Comparison of ENCODE assay signal across 11 cellular contexts in genomic region chr11:71120346-71120963, GRCh38.
DNase-seq lines count a peak whose midpoint lies in the region; ATAC-seq and TF ChIP-seq lines count a peak whose summit lies in the region.
"Had no signal": no experiment of that assay in that cellular context is flagged by ENCODE, and none has a peak within 500 bp of the region (broad histone marks: within the 10 kb centered on the region; RNA-seq: fewer than 3 reads in every experiment).

No MANE protein-coding gene starts in this region.

- WGBS in body of pancreas, 2 donors: 9 to 14% methylated on average over 4 to 8 of the region's 8 CpGs

- H3K36me3 Mint-ChIP-seq in nephron progenitor cell (ENCODE audit: low read depth): no peaks in the 10 kb centered on the region
- no peaks in the 10 kb centered on the region for H3K36me3 Mint-ChIP-seq in activated T-cell treated with anti-CD3 and anti-CD28 coated beads, Interleukin-2, amount 50 U/mL, for 24 hours (ENCODE audit: low read depth)
- H3K36me3 Mint-ChIP-seq: IgD-negative memory B cell had no signal

- no peak overlapping the region for H3K27ac Mint-ChIP-seq in nephron progenitor cell
- no peak overlapping the region for H3K27ac Mint-ChIP-seq in activated T-cell treated with anti-CD3 and anti-CD28 coated beads, Interleukin-2, amount 50 U/mL, for 24 hours
- H3K27ac Mint-ChIP-seq: IgD-negative memory B cell had no signal

- H3K36me3 ChIP-seq in body of pancreas (replicated peaks in 1 of 2; ENCODE audit: insufficient read depth in 1 of 2, low read depth in 2 of 2): no peaks in the 10 kb centered on the region

- no peaks in the 10 kb centered on the region for H3K9me3 ChIP-seq in body of pancreas

- TF ChIP-seq POLR2A in body of pancreas (IDR thresholded peaks at IDR 0.05): no peak
- no peak for TF ChIP-seq POLR2A in GM18505 (IDR thresholded peaks at IDR 0.05; ENCODE audit: borderline replicate concordance, extremely low read depth, insufficient read depth, insufficient read length)

- peaks cover 22% of the 10 kb centered on the region for H3K4me1 Mint-ChIP-seq in nephron progenitor cell
- H3K4me1 Mint-ChIP-seq in activated T-cell treated with anti-CD3 and anti-CD28 coated beads, Interleukin-2, amount 50 U/mL, for 24 hours (ENCODE audit: low read depth): no peaks in the 10 kb centered on the region

- ATAC-seq in body of pancreas (peak; percentile 84), GM21825 (IDR thresholded peaks at IDR 0.05; ENCODE audit: unreplicated experiment) (no peak), GM18505 (IDR thresholded peaks at IDR 0.05; ENCODE audit: unreplicated experiment) (no peak)

- H3K4me3 ChIP-seq in body of pancreas: no peak overlapping the region

- peaks cover 5% of the 10 kb centered on the region for H3K9me3 Mint-ChIP-seq in nephron progenitor cell
- no peaks in the 10 kb centered on the region for H3K9me3 Mint-ChIP-seq in activated T-cell treated with anti-CD3 and anti-CD28 coated beads, Interleukin-2, amount 50 U/mL, for 24 hours

- DNase-seq in ELF-1 (ENCODE audit: low read depth, low spot score) (peak; percentile 93), NCI-H1092 treated with DMSO at 0.1 percent for 48 hours (lab: John Stamatoyannopoulos, UW) (peak; percentile 93), body of pancreas (peak; percentile 69 to 81 (median 77)), nephron progenitor cell (peak; percentile 50)
- DNase-seq in activated T-cell treated with anti-CD3 and anti-CD28 coated beads, Interleukin-2, amount 50 U/mL, for 24 hours: no peak
- DNase-seq in activated CD4-positive, CD25-positive, alpha-beta regulatory T cell treated with anti-CD3 and anti-CD28 coated beads, Interleukin-2, amount 50 U/mL, for 72 hours: no peak
- DNase-seq: activated effector memory CD4-positive, alpha-beta T cell treated with Interleukin-2 at 50 U/mL for 16 hours; stimulated activated CD4-positive, alpha-beta T cell treated with anti-CD3 and anti-CD28 coated beads, Interleukin-12 subunit alpha, Interleukin-12 subunit beta, amount 100 ng/mL, for 4 hours had no signal

- H3K27ac ChIP-seq in body of pancreas: peak overlapping the region in 3 of 4 donors; percentile 38 to 62 (median 47)

- H3K4me1 ChIP-seq in body of pancreas: peaks cover 9% of the 10 kb centered on the region

- TF ChIP-seq CTCF in body of pancreas (IDR thresholded peaks at IDR 0.05) (peak; percentile 35 to 83 (median 75)), nephron progenitor cell (IDR thresholded peaks at IDR 0.05) (peak; percentile 38)

- peaks cover 33% of the 10 kb centered on the region for H3K27me3 Mint-ChIP-seq in nephron progenitor cell (ENCODE audit: low read depth, poor library complexity)
- peaks cover 32% of the 10 kb centered on the region for H3K27me3 Mint-ChIP-seq in activated T-cell treated with anti-CD3 and anti-CD28 coated beads, Interleukin-2, amount 50 U/mL, for 24 hours

- H3K27me3 ChIP-seq in body of pancreas: no peaks in the 10 kb centered on the region

- no peak overlapping the region for H3K4me3 Mint-ChIP-seq in nephron progenitor cell
- H3K4me3 Mint-ChIP-seq in activated T-cell treated with anti-CD3 and anti-CD28 coated beads, Interleukin-2, amount 50 U/mL, for 24 hours: no peak overlapping the region

- intact Hi-C loops in body of pancreas (cut with DNase I): no loop called here

Comparison
In these comparisons a context has a peak if more than half of its experiments do, and no peak if none do; other contexts are left out.
1. DNase-seq: peak in ELF-1 (single experiment), NCI-H1092 treated with DMSO at 0.1 percent for 48 hours (single experiment), body of pancreas (4 of 4) and nephron progenitor cell (single experiment); none in activated T-cell treated with anti-CD3 and anti-CD28 coated beads, Interleukin-2, amount 50 U/mL, for 24 hours (single experiment) and activated CD4-positive, CD25-positive, alpha-beta regulatory T cell treated with anti-CD3 and anti-CD28 coated beads, Interleukin-2, amount 50 U/mL, for 72 hours (single experiment).